In the genomic region with DNA sequence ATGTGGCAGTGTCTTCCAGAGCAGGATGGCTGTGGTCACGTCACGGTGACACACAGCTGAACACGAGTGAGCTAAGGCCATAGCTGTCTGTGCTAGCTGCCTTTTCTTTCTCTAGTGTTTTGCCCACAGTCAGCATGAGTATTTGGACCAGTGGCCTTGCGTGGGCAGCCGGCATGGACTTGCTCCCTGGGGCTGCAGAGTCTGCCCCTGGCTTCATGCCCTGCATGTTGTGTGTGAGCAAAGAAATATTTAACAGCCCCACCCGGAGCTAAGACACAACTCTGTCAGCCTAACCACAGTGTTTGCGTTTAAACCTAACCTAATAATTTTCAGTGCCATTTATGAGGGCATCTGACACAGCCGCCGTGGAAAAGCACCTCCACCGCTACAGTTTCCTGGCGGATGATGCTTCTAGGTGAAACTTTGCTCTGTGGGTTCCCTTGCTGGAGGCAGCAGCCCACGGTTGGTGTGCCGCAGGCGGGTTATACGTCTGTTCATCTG, we compare ENCODE assay signal across 9 cellular contexts. TPM values are rescaled to one million over a fixed set of nuclear protein-coding genes. Genes with fewer than 3 reads are reported as not detected.
DNase-seq lines count a peak whose midpoint lies in the region; ATAC-seq and TF ChIP-seq lines count a peak whose summit lies in the region.
"Had no signal": no experiment of that assay in that cellular context is flagged by ENCODE, and none has a peak within 500 bp of the region (broad histone marks: within the 10 kb centered on the region; RNA-seq: fewer than 3 reads in every experiment).

No MANE protein-coding gene starts in this region.

- POLR2A ChIA-PET in Panc1 (lab: Charles Lee) = no interaction called here

- no peaks in the 10 kb centered on the region for H3K27me3 ChIP-seq in BLaER1
- no peaks in the 10 kb centered on the region for H3K27me3 ChIP-seq in Panc1 (ENCODE audit: control insufficient read depth, insufficient read depth, low read length)
- H3K27me3 ChIP-seq in mesenchymal stem cell (ENCODE audit: control insufficient read depth in 1 of 2, insufficient read depth in 1 of 2, low read length in 2 of 2) = no peaks in the 10 kb centered on the region
- H3K27me3 ChIP-seq in H7 (ENCODE audit: control insufficient read depth, insufficient read depth, low read length) = no peaks in the 10 kb centered on the region
- H3K27me3 ChIP-seq in spleen (replicated peaks in 1 of 7) = no peaks in the 10 kb centered on the region
- H3K27me3 ChIP-seq: breast epithelium had no signal

- no peak for DNase-seq in Panc1 (ENCODE audit: low read depth, low spot score)
- DNase-seq in mesenchymal stem cell = no peak
- no peak for DNase-seq in H7
- no peak for DNase-seq in cortex of kidney (lab: John Stamatoyannopoulos, UW)
- no peak for DNase-seq in spleen

- H2AFZ ChIP-seq in mesenchymal stem cell (ENCODE audit: low read depth, low read length) = no peak overlapping the region

- H2BK15ac ChIP-seq in mesenchymal stem cell (ENCODE audit: low read depth, poor library complexity, severe bottlenecking) = no peak overlapping the region

- WGBS in mesenchymal stem cell = 93% methylated on average over 15 of the region's 15 CpGs
- 50 to 66% (median 63%) methylated on average over 13 to 15 of the region's 15 CpGs for WGBS in spleen, 5 donors

- H3K4me3 Mint-ChIP-seq in activated naive CD4-positive, alpha-beta T cell treated with anti-CD3 and anti-CD28 coated beads, Interleukin-2, amount 50 U/mL, for 24 hours = peak overlapping the region; percentile 23

- no peaks in the 10 kb centered on the region for H3K27me3 Mint-ChIP-seq in activated naive CD4-positive, alpha-beta T cell treated with anti-CD3 and anti-CD28 coated beads, Interleukin-2, amount 50 U/mL, for 24 hours

- peak overlapping the region; percentile 53 for H3K4me2 ChIP-seq in BLaER1
- no peak overlapping the region for H3K4me2 ChIP-seq in mesenchymal stem cell (ENCODE audit: low read length, poor library complexity, severe bottlenecking)

- H3K4me3 ChIP-seq in BLaER1 (no peak overlapping the region), Panc1 (ENCODE audit: low read depth in 2 of 2, low read length in 2 of 2) (no peak overlapping the region), mesenchymal stem cell (ENCODE audit: insufficient read depth in 1 of 2, low read depth in 1 of 2, low read length in 2 of 2) (peak overlapping the region in 1 of 2 experiments; percentile 29), H7 (ENCODE audit: insufficient read depth, low read depth, low read length) (no peak overlapping the region), spleen (no peak overlapping the region)
- H3K4me3 ChIP-seq: breast epithelium had no signal

- H3K18ac ChIP-seq in mesenchymal stem cell (ENCODE audit: low read depth in 1 of 2, low read length in 2 of 2) = no peak overlapping the region

- no peak overlapping the region for H2BK5ac ChIP-seq in mesenchymal stem cell (ENCODE audit: low read depth, low read length, poor library complexity, severe bottlenecking)

- H2AK5ac ChIP-seq in mesenchymal stem cell (ENCODE audit: low read length, severe bottlenecking) = no peak overlapping the region

- CTCF ChIA-PET in Panc1 (lab: Charles Lee) = no interaction called here

- H3K27ac ChIP-seq in BLaER1 = no peak overlapping the region; the same call in 1 of the 2 replicates
- H3K27ac ChIP-seq in Panc1 (ENCODE audit: low read length) = no peak overlapping the region
- no peak overlapping the region for H3K27ac ChIP-seq in mesenchymal stem cell (ENCODE audit: low read length, poor library complexity, severe bottlenecking)
- peak overlapping the region in 4 of 8 donors; percentile 31 to 68 (median 45) for H3K27ac ChIP-seq in spleen

- H4K8ac ChIP-seq in mesenchymal stem cell (ENCODE audit: low read length) = no peak overlapping the region

- H3K36me3 ChIP-seq in BLaER1 (peaks cover 63% of the 10 kb centered on the region), Panc1 (ENCODE audit: control insufficient read depth, insufficient read depth, low read length) (no peaks in the 10 kb centered on the region), mesenchymal stem cell (ENCODE audit: control insufficient read depth in 1 of 2, insufficient read depth in 2 of 2, low read depth in 1 of 2, low read length in 2 of 2) (peaks cover 0 to 5% of the 10 kb centered on the region in 2 experiments), H7 (replicated peaks; ENCODE audit: control insufficient read depth, insufficient read depth, low read length) (no peaks in the 10 kb centered on the region), spleen (peaks cover 0 to 25% (median 0%) of the 10 kb centered on the region in 6 donors)
- H3K36me3 ChIP-seq: breast epithelium had no signal

- no peaks in the 10 kb centered on the region for H3K9me3 Mint-ChIP-seq in activated naive CD4-positive, alpha-beta T cell treated with anti-CD3 and anti-CD28 coated beads, Interleukin-2, amount 50 U/mL, for 24 hours

- no peak overlapping the region for H2BK12ac ChIP-seq in mesenchymal stem cell (ENCODE audit: low read length in 2 of 2)

- TF ChIP-seq CTCF in Panc1 (IDR thresholded peaks at IDR 0.05) = no peak
- no peak for TF ChIP-seq CTCF in spleen (IDR thresholded peaks at IDR 0.05 in 8 of 11, conservative IDR thresholded peaks at IDR 0.05 in 3 of 11)

- peaks cover 36% of the 10 kb centered on the region for H3K4me1 Mint-ChIP-seq in activated naive CD4-positive, alpha-beta T cell treated with anti-CD3 and anti-CD28 coated beads, Interleukin-2, amount 50 U/mL, for 24 hours

- H3K4ac ChIP-seq in mesenchymal stem cell (ENCODE audit: low read depth in 1 of 2, low read length in 2 of 2) = no peak overlapping the region

- H3K9me3 ChIP-seq in BLaER1 (no peaks in the 10 kb centered on the region), Panc1 (ENCODE audit: control insufficient read depth, insufficient read depth, low read depth, low read length) (no peaks in the 10 kb centered on the region), mesenchymal stem cell (ENCODE audit: control insufficient read depth, low read length) (no peaks in the 10 kb centered on the region), spleen (no peaks in the 10 kb centered on the region)
- H3K9me3 ChIP-seq: breast epithelium had no signal

- no peak overlapping the region for H3K23ac ChIP-seq in mesenchymal stem cell (ENCODE audit: low read length in 2 of 2)

- H3K4me1 ChIP-seq in BLaER1 (peaks cover 55% of the 10 kb centered on the region), Panc1 (ENCODE audit: control insufficient read depth, insufficient read depth, low read length) (peaks cover 3% of the 10 kb centered on the region; the same call in 1 of the 2 replicates), mesenchymal stem cell (ENCODE audit: control insufficient read depth, insufficient read depth, low read depth, low read length) (peaks cover 10% of the 10 kb centered on the region), spleen (peaks cover 14 to 80% (median 33%) of the 10 kb centered on the region in 6 donors)

- H3K9ac ChIP-seq in BLaER1 (no peak overlapping the region), mesenchymal stem cell (ENCODE audit: low read length) (peak overlapping the region; percentile 71)

- peaks cover 4% of the 10 kb centered on the region for H3K36me3 Mint-ChIP-seq in activated naive CD4-positive, alpha-beta T cell treated with anti-CD3 and anti-CD28 coated beads, Interleukin-2, amount 50 U/mL, for 24 hours

- no peak overlapping the region for H4K91ac ChIP-seq in mesenchymal stem cell (ENCODE audit: low read length)

- in situ Hi-C loops in Panc1 (cut with HindIII; ENCODE audit: low pct_unique_long_range_greater_than_20kb, low sequenced_read_pairs) = no loop called here

- ATAC-seq in Panc1 = peak; percentile 31; the same call in 1 of the 2 replicates
- ATAC-seq in GM18517 (IDR thresholded peaks at IDR 0.05; ENCODE audit: unreplicated experiment) = no peak

- TF ChIP-seq POLR2A in spleen (IDR thresholded peaks at IDR 0.05) = no peak

- no peak overlapping the region for H3K14ac ChIP-seq in mesenchymal stem cell (ENCODE audit: low read length in 2 of 2)

- peaks cover 86% of the 10 kb centered on the region for H4K20me1 ChIP-seq in BLaER1

- no peak overlapping the region for H3K27ac Mint-ChIP-seq in activated naive CD4-positive, alpha-beta T cell treated with anti-CD3 and anti-CD28 coated beads, Interleukin-2, amount 50 U/mL, for 24 hours

- H3K79me1 ChIP-seq in mesenchymal stem cell (replicated peaks; ENCODE audit: low read length, poor library complexity, severe bottlenecking) = peaks cover 14% of the 10 kb centered on the region

- H2BK120ac ChIP-seq in mesenchymal stem cell (ENCODE audit: low read depth, low read length) = no peak overlapping the region

- intact Hi-C loops in Panc1 (cut with micrococcal nuclease; ENCODE audit: unreplicated experiment) (no loop called here), spleen (cut with DNase I; ENCODE audit: low total_unique reads) (no loop called here)

- BruUV-seq in Panc1 (replicated peaks; lab: Mats Ljungman, UMichigan) = no TSS peak

RNA-seq across cellular contexts. Expression of gene CHST12, which starts 14.6 kb away (rescaled TPM):
- total RNA-seq in Panc1 (2021; ENCODE audit: unreplicated experiment) (48.3 TPM), spleen (10 to 100 TPM; 28.2 to 51.4 (median 33.2) TPM)
- 62.4 TPM for polyA plus RNA-seq in Panc1 (2012; ENCODE audit: insufficient read length)
- polyA plus RNA-seq in mesenchymal stem cell (2013, experiment 1 of 2) = 20.2 TPM
- 20.4 TPM for polyA plus RNA-seq in mesenchymal stem cell (2013, experiment 2 of 2)
- total RNA-seq in H7 (2014; rRNA removed; shearing (Covaris generic)) = 10.3 and 11.4 TPM in 2 replicates
- polyA plus RNA-seq in spleen = 10 to 100 TPM in 2 of 3 donors, 1 to 10 TPM in 1; 7.7 to 14.4 (median 11.7) TPM

RNA-seq across cellular contexts. Expression of gene GRIFIN, which starts 58.2 kb away (rescaled TPM):
- total RNA-seq in Panc1 (2021; ENCODE audit: unreplicated experiment) (not detected), spleen (not detected)
- not detected for polyA plus RNA-seq in Panc1 (2012; ENCODE audit: insufficient read length)
- polyA plus RNA-seq in mesenchymal stem cell (2013, experiment 1 of 2) = not detected
- not detected for polyA plus RNA-seq in mesenchymal stem cell (2013, experiment 2 of 2)
- not detected in 2 replicates for total RNA-seq in H7 (2014; rRNA removed; shearing (Covaris generic))
- not detected for polyA plus RNA-seq in spleen
- total RNA-seq: breast epithelium had no signal
